1 cellular context compared by ENCODE assay signal in genomic region chr16:85557976-85558589, GRCh38.
TF ChIP-seq lines count a peak whose summit lies in the region.

No MANE protein-coding gene starts in this region.

TF ChIP-seq in GM12878, 131 proteins besides CTCF, POLR2A, EP300 and RAD21 (continued from another document):
- no peak for TF ChIP-seq HCFC1 (IDR thresholded peaks at IDR 0.05; ENCODE audit: low read length)
- no peak for TF ChIP-seq ZNF217 (IDR thresholded peaks at IDR 0.05)
- no peak for TF ChIP-seq NRF1 (conservative IDR thresholded peaks at IDR 0.05; ENCODE audit: low read depth, low read length)
- no peak for TF ChIP-seq E2F4 (IDR thresholded peaks at IDR 0.05; ENCODE audit: low read depth, low read length)
- no peak for TF ChIP-seq BACH1 (IDR thresholded peaks at IDR 0.05; ENCODE audit: borderline replicate concordance)
- no peak for TF ChIP-seq RBBP5 (conservative IDR thresholded peaks at IDR 0.05)
- no peak for TF ChIP-seq SMAD5 (IDR thresholded peaks at IDR 0.05; ENCODE audit: low read depth)
- TF ChIP-seq GATAD2B (conservative IDR thresholded peaks at IDR 0.05; ENCODE audit: low read depth), result no peak
- no peak for TF ChIP-seq TBL1XR1 (IDR thresholded peaks at IDR 0.05; ENCODE audit: low read depth, low read length)
- no peak for TF ChIP-seq FOXK2 (IDR thresholded peaks at IDR 0.05)
- TF ChIP-seq SIX5 (IDR thresholded peaks at IDR 0.05; ENCODE audit: low read depth, low read length, severe bottlenecking), result no peak
- peak; percentile 49; the same call in 1 of the 2 replicates for TF ChIP-seq SIN3A (IDR thresholded peaks at IDR 0.05; ENCODE audit: low read depth, low read length)
- TF ChIP-seq BCLAF1 (IDR thresholded peaks at IDR 0.05), result no peak
- TF ChIP-seq PBX3 (IDR thresholded peaks at IDR 0.05; ENCODE audit: insufficient replicate concordance, low read depth, low read length), result no peak
- TF ChIP-seq POLR2AphosphoS2 (IDR thresholded peaks at IDR 0.05; ENCODE audit: low read depth, low read length), result no peak
- TF ChIP-seq NR2F1 (conservative IDR thresholded peaks at IDR 0.05), result no peak
- TF ChIP-seq REST (IDR thresholded peaks at IDR 0.05; ENCODE audit: low read depth, low read length), result no peak
- no peak for TF ChIP-seq RB1 (IDR thresholded peaks at IDR 0.05; ENCODE audit: borderline replicate concordance)
- no peak for TF ChIP-seq MEF2A (IDR thresholded peaks at IDR 0.05; ENCODE audit: insufficient read depth, low read depth, low read length)
- TF ChIP-seq WRNIP1 (IDR thresholded peaks at IDR 0.05; ENCODE audit: borderline replicate concordance, low read depth, low read length), result no peak
- no peak for TF ChIP-seq SRF (IDR thresholded peaks at IDR 0.05; ENCODE audit: low read depth in 2 of 2, low read length in 2 of 2)
- TF ChIP-seq RCOR1 (conservative IDR thresholded peaks at IDR 0.05; ENCODE audit: low read depth, low read length), result no peak
- no peak; the same call in 1 of the 2 replicates for TF ChIP-seq POLR2AphosphoS5 (IDR thresholded peaks at IDR 0.05; ENCODE audit: low read length)
- TF ChIP-seq MEF2B (IDR thresholded peaks at IDR 0.05; ENCODE audit: partially characterized antibody, poor library complexity, severe bottlenecking), result peak; percentile 16
- TF ChIP-seq NFYA (IDR thresholded peaks at IDR 0.05; ENCODE audit: borderline replicate concordance, low read depth, low read length), result no peak
- no peak for TF ChIP-seq BMI1 (IDR thresholded peaks at IDR 0.05; ENCODE audit: borderline replicate concordance)
- TF ChIP-seq NKRF (conservative IDR thresholded peaks at IDR 0.05), result 0 out of 2 replicates have a peak, but pooled peaks have one; percentile 12
- TF ChIP-seq MYC (IDR thresholded peaks at IDR 0.05; ENCODE audit: insufficient read depth, insufficient read length, insufficient replicate concordance, low read length, severe bottlenecking), result no peak
- TF ChIP-seq MYB (IDR thresholded peaks at IDR 0.05; ENCODE audit: borderline replicate concordance, low read depth, low read length), result no peak
- TF ChIP-seq MTA2 (IDR thresholded peaks at IDR 0.05; ENCODE audit: low read depth), result no peak
- no peak for TF ChIP-seq ZSCAN29 (IDR thresholded peaks at IDR 0.05)
- no peak for TF ChIP-seq BCL11A (IDR thresholded peaks at IDR 0.05; ENCODE audit: low read depth, low read length)
- TF ChIP-seq E2F8 (IDR thresholded peaks at IDR 0.05; ENCODE audit: low read depth, partially characterized antibody), result no peak
- TF ChIP-seq RUNX3 (IDR thresholded peaks at IDR 0.05; ENCODE audit: low read length), result 0 out of 2 replicates have a peak, but pooled peaks have one; percentile 6
- no peak for TF ChIP-seq YBX1 (IDR thresholded peaks at IDR 0.05)
- no peak for TF ChIP-seq HSF1 (IDR thresholded peaks at IDR 0.05; ENCODE audit: low read depth, low read length)
- peak in 1 of 2 experiments; percentile 10; a peak in 1 of 4 replicates for TF ChIP-seq BHLHE40 (IDR thresholded peaks at IDR 0.05; ENCODE audit: borderline replicate concordance in 1 of 2, low read depth in 2 of 2, low read length in 1 of 2)
- no peak for TF ChIP-seq EGR1 (IDR thresholded peaks at IDR 0.05; ENCODE audit: borderline replicate concordance in 1 of 2, low read depth in 2 of 2, low read length in 2 of 2)
- 0 out of 2 replicates have a peak, but pooled peaks have one; percentile 1 for TF ChIP-seq TCF12 (IDR thresholded peaks at IDR 0.05; ENCODE audit: low read depth, low read length)
- no peak for TF ChIP-seq TCF3 (IDR thresholded peaks at IDR 0.05; ENCODE audit: borderline replicate concordance, insufficient read depth, low read depth, low read length)
